In genomic region chr1:247574236-247574635, GRCh38 we compare ENCODE assay signal across 31 cellular contexts. TPM values are rescaled to one million over a fixed set of nuclear protein-coding genes. Genes with fewer than 3 reads are reported as not detected.
"Had no signal": no experiment of that assay in that cellular context is flagged by ENCODE, and none has a peak within 500 bp of the region (broad histone marks: within the 10 kb centered on the region; RNA-seq: fewer than 3 reads in every experiment).

No MANE protein-coding gene starts in this region.

- H3K27ac ChIP-seq: adrenal gland, ascending aorta, body of pancreas, brain microvascular endothelial cell, breast epithelium, cardiac muscle cell had no signal

- H3K4me1 ChIP-seq: adrenal gland, ascending aorta, body of pancreas, breast epithelium had no signal

- H3K9me3 ChIP-seq: adrenal gland, body of pancreas, breast epithelium had no signal

- H3K36me3 ChIP-seq: adrenal gland, ascending aorta, brain microvascular endothelial cell, breast epithelium, cardiac muscle cell had no signal

- H3K4me3 ChIP-seq: adrenal gland, ascending aorta, body of pancreas, breast epithelium, cardiac muscle cell had no signal

- H3K27me3 ChIP-seq: adrenal gland, ascending aorta, body of pancreas, brain microvascular endothelial cell, breast epithelium, cardiac muscle cell had no signal

- DNase-seq: activated effector memory CD4-positive, alpha-beta T cell treated with anti-CD3 and anti-CD28 coated beads, Interleukin-2, amount 50 U/mL, for 16 hours; activated effector memory CD4-positive, alpha-beta T cell treated with Interleukin-2 at 50 U/mL for 16 hours; activated gamma-delta T cell; activated gamma-delta T cell treated with Interleukin-2 at 50 U/mL for 16 hours; activated naive CD4-positive, alpha-beta T cell; activated naive CD4-positive, alpha-beta T cell treated with anti-CD3 and anti-CD28 coated beads for 36 hours; activated naive CD4-positive, alpha-beta T cell treated with anti-CD3 and anti-CD28 coated beads, Interleukin-2, amount 10 ng/mL, durations not matched to agents 7 days and 5 days; activated naive CD4-positive, alpha-beta T cell treated with anti-CD3 and anti-CD28 coated beads, Interleukin-2, amount 50 U/mL, for 16 hours; activated naive CD4-positive, alpha-beta T cell treated with Interleukin-2 at 50 U/mL for 16 hours; activated naive CD8-positive, alpha-beta T cell treated with anti-CD3 and anti-CD28 coated beads for 36 hours; activated naive CD8-positive, alpha-beta T cell treated with anti-CD3 and anti-CD28 coated beads, Interleukin-2, amount 10 ng/mL, durations not matched to agents 7 days and 5 days; activated naive CD8-positive, alpha-beta T cell treated with anti-CD3 and anti-CD28 coated beads, Interleukin-2, amount 50 U/mL, for 24 hours; activated T-cell treated with anti-CD3 and anti-CD28 coated beads, Interleukin-2, amount 50 U/mL, for 1 hour; activated T-cell treated with anti-CD3 and anti-CD28 coated beads, Interleukin-2, amount 50 U/mL, for 24 hours; activated T-cell treated with anti-CD3 and anti-CD28 coated beads, Interleukin-2, amount 50 U/mL, for 4 hours; activated T-cell treated with anti-CD3 and anti-CD28 coated beads, Interleukin-2, amount 50 U/mL, for 48 hours; activated T-cell treated with anti-CD3 and anti-CD28 coated beads, Interleukin-2, amount 50 U/mL, for 72 hours; adrenal gland; amniotic stem cell; amygdala; anterior cingulate cortex; aorta; body of pancreas; brain microvascular endothelial cell; caudate nucleus; central memory CD4-positive, alpha-beta T cell; cerebellar nuclear complex had no signal

RNA-seq across cellular contexts. Expression of gene OR2G2, which starts 13.9 kb away (rescaled TPM):
- polyA plus RNA-seq: adipose tissue, adrenal gland, aorta, cardiac muscle cell had no signal

RNA-seq across cellular contexts. Expression of gene GCSAML, which starts 25.3 kb away (rescaled TPM):
- polyA plus RNA-seq: aorta, cardiac muscle cell had no signal

RNA-seq across cellular contexts. Expression of gene OR2G3, which starts 31.1 kb away (rescaled TPM):
- polyA plus RNA-seq: adipose tissue, adrenal gland, aorta, cardiac muscle cell had no signal

RNA-seq across cellular contexts. Expression of gene OR2C3, which starts 38.0 kb away (rescaled TPM):
- polyA plus RNA-seq: aorta, cardiac muscle cell had no signal
